In genomic region chr2:36562245-36562644, GRCh38 we compare ENCODE assay signal across 12 cellular contexts. TPM values are rescaled to one million over a fixed set of nuclear protein-coding genes. Genes with fewer than 3 reads are reported as not detected.
DNase-seq lines count a peak whose midpoint lies in the region; ATAC-seq and TF ChIP-seq lines count a peak whose summit lies in the region.
"Had no signal": no experiment of that assay in that cellular context is flagged by ENCODE, and none has a peak within 500 bp of the region (broad histone marks: within the 10 kb centered on the region; RNA-seq: fewer than 3 reads in every experiment).

No MANE protein-coding gene starts in this region.

- H3K4me3 ChIP-seq in AG10803 (ENCODE audit: low read length) = no peak overlapping the region

- ATAC-seq in HG03442 (IDR thresholded peaks at IDR 0.05; ENCODE audit: unreplicated experiment) = no peak
- no peak for ATAC-seq in GM21447 (IDR thresholded peaks at IDR 0.05; ENCODE audit: unreplicated experiment)
- ATAC-seq in GM18873 (IDR thresholded peaks at IDR 0.05; ENCODE audit: low FRiP score, unreplicated experiment) = no peak

- no peaks in the 10 kb centered on the region for H3K9me3 Mint-ChIP-seq in mesothelial cell of epicardium
- H3K9me3 Mint-ChIP-seq: activated B cell treated with CpG ODN at 0.5 μM for 24 hours; activated T-helper 1 cell treated with anti-CD3 and anti-CD28 coated beads, Interleukin-12 subunit alpha, Interleukin-12 subunit beta, Interleukin-2, Interleukin-4 antibody, amounts not matched to agents 30 ng/mL and 10 ng/mL and 1 ng/mL, durations not matched to agents 14 hours and 24 hours and 36 hours had no signal

- H3K27ac Mint-ChIP-seq in mesothelial cell of epicardium = peak overlapping the region; percentile 91
- H3K27ac Mint-ChIP-seq: activated B cell treated with CpG ODN at 0.5 μM for 24 hours; activated T-helper 1 cell treated with anti-CD3 and anti-CD28 coated beads, Interleukin-12 subunit alpha, Interleukin-12 subunit beta, Interleukin-2, Interleukin-4 antibody, amounts not matched to agents 30 ng/mL and 10 ng/mL and 1 ng/mL, durations not matched to agents 14 hours and 24 hours and 36 hours had no signal

- peaks cover 19% of the 10 kb centered on the region for H3K36me3 Mint-ChIP-seq in mesothelial cell of epicardium

- H3K27me3 Mint-ChIP-seq in mesothelial cell of epicardium (ENCODE audit: low read depth) = no peaks in the 10 kb centered on the region
- H3K27me3 Mint-ChIP-seq: activated B cell treated with CpG ODN at 0.5 μM for 24 hours had no signal

- no peak for TF ChIP-seq CTCF in AG10803 (conservative IDR thresholded peaks at IDR 0.05; ENCODE audit: low read length)
- no peak for TF ChIP-seq CTCF in mesothelial cell of epicardium (IDR thresholded peaks at IDR 0.05; ENCODE audit: unreplicated experiment)

- peak; percentile 64 for DNase-seq in AG10803 (ENCODE audit: low read depth)
- peak; percentile 56 for DNase-seq in NCI-H460 (ENCODE audit: extremely low read depth, low read depth)
- peak; percentile 48 for DNase-seq in dedifferentiated amniotic fluid mesenchymal stem cell (ENCODE audit: extremely low spot score)
- DNase-seq in mesothelial cell of epicardium (ENCODE audit: low spot score in 2 of 2, unreplicated experiment in 2 of 2) = no peak
- DNase-seq in cerebellum (ENCODE audit: low spot score) = no peak
- DNase-seq: activated B cell treated with CpG ODN at 0.5 μM for 24 hours, NCI-H2081 treated with DMSO at 0.1 percent for 48 hours, SHP77 had no signal

- peaks cover 67% of the 10 kb centered on the region for H3K4me1 Mint-ChIP-seq in mesothelial cell of epicardium
- H3K4me1 Mint-ChIP-seq: activated B cell treated with CpG ODN at 0.5 μM for 24 hours had no signal

- no peak overlapping the region for H3K4me3 Mint-ChIP-seq in mesothelial cell of epicardium
- H3K4me3 Mint-ChIP-seq: activated B cell treated with CpG ODN at 0.5 μM for 24 hours; activated T-helper 1 cell treated with anti-CD3 and anti-CD28 coated beads, Interleukin-12 subunit alpha, Interleukin-12 subunit beta, Interleukin-2, Interleukin-4 antibody, amounts not matched to agents 30 ng/mL and 10 ng/mL and 1 ng/mL, durations not matched to agents 14 hours and 24 hours and 36 hours had no signal

RNA-seq across cellular contexts. Expression of gene FEZ2, which starts 35.7 kb away (rescaled TPM):
- 104 and 113 TPM in 2 replicates for total RNA-seq in NCI-H460 (2014; rRNA removed; shearing (Covaris generic))
- 49.0 and 73.2 TPM in 2 replicates for polyA plus RNA-seq in NCI-H460 (2014; cell fraction: nucleus; rRNA removed)
- total RNA-seq in mesothelial cell of epicardium = 60.4 to 64.6 TPM (median 64.5 TPM) in 3 replicates
- 60.2 TPM for total RNA-seq in cerebellum

Comparison
In these comparisons a context has a peak if more than half of its experiments do, and no peak if none do; other contexts are left out.
1. DNase-seq: peak in AG10803 (single experiment), NCI-H460 (single experiment) and dedifferentiated amniotic fluid mesenchymal stem cell (single experiment); none in mesothelial cell of epicardium (0 of 2) and cerebellum (single experiment).